ENCODE assay signal across 8 cellular contexts in genomic region chr9:122264360-122265264, GRCh38. TPM values are rescaled to one million over a fixed set of nuclear protein-coding genes. Genes with fewer than 3 reads are reported as not detected.
A peak's percentile ranks its signal among the peaks of the same experiment; 100 is the strongest.
DNase-seq lines count a peak whose midpoint lies in the region; ATAC-seq and TF ChIP-seq lines count a peak whose summit lies in the region.

A gene with protein sequence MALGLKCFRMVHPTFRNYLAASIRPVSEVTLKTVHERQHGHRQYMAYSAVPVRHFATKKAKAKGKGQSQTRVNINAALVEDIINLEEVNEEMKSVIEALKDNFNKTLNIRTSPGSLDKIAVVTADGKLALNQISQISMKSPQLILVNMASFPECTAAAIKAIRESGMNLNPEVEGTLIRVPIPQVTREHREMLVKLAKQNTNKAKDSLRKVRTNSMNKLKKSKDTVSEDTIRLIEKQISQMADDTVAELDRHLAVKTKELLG (plus strand): TSS chr9:122264882. CDS start chr9:122270892, 6,010 bp downstream.
A gene with protein sequence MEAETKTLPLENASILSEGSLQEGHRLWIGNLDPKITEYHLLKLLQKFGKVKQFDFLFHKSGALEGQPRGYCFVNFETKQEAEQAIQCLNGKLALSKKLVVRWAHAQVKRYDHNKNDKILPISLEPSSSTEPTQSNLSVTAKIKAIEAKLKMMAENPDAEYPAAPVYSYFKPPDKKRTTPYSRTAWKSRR (minus strand): TSS chr9:122264840. CDS start chr9:122261492, 3,348 bp downstream.

- peaks cover 5 to 37% (median 21%) of the 10 kb centered on the region in 4 donors for H3K4me1 ChIP-seq in liver (ENCODE audit: control insufficient read depth in 4 of 4, insufficient read depth in 4 of 4, low read length in 3 of 4)

- peak within 1 kb of the TSS; percentile 91 to 96 for H3K27ac ChIP-seq in liver (ENCODE audit: low read depth in 1 of 2, low read length in 2 of 2)

- H3K36me3 ChIP-seq in liver (ENCODE audit: control insufficient read depth in 4 of 4, insufficient read depth in 3 of 4, low read depth in 1 of 4, low read length in 3 of 4) = peaks cover 0 to 9% (median 6%) of the 10 kb centered on the region in 4 donors

- no peaks in the 10 kb centered on the region for H3K9me3 ChIP-seq in liver (ENCODE audit: control insufficient read depth in 4 of 4, low read length in 3 of 4)

- TF ChIP-seq CTCF in liver (IDR thresholded peaks at IDR 0.05; ENCODE audit: low read depth, low read length, missing input control) = no peak

- under 1% methylated on average over 64 of the region's 64 CpGs for WGBS in liver

- DNase-seq in C1 segment of cervical spinal cord (lab: John Stamatoyannopoulos, UW) (peak; percentile 45 to 89 (median 83)), NCI-H69 (lab: John Stamatoyannopoulos, UW) (peak; percentile 96), dermis microvascular lymphatic vessel endothelial cell (ENCODE audit: low read depth in 2 of 2) (peak; percentile 86 to 95)
- peak; percentile 89 to 91 for DNase-seq in activated CD4-positive, alpha-beta T cell treated with anti-CD3 and anti-CD28 coated beads, Interleukin-2, amount 50 U/mL, for 48 hours
- peak; percentile 90 for DNase-seq in stimulated activated CD4-positive, alpha-beta T cell treated with anti-CD3 and anti-CD28 coated beads, Interleukin-4, amount 100 ng/mL, for 1 hour

- peak; percentile 96 for ATAC-seq in GM19324 (IDR thresholded peaks at IDR 0.05; ENCODE audit: low FRiP score, unreplicated experiment)
- peak; percentile 80 for ATAC-seq in HG03460 (IDR thresholded peaks at IDR 0.05; ENCODE audit: unreplicated experiment)

- peak in 1 of 2 donors; percentile 26 for TF ChIP-seq RAD21 in liver (IDR thresholded peaks at IDR 0.05)

- H3K4me3 ChIP-seq in liver (ENCODE audit: low read depth in 1 of 3, low read length in 3 of 3) = peak within 1 kb of the TSS; percentile 76 to 97 (median 92)

- peak within 1 kb of the TSS; percentile 86 to 94 for H3K9ac ChIP-seq in liver (ENCODE audit: low read depth in 1 of 2, low read length in 2 of 2)

- H3K27me3 ChIP-seq in liver (ENCODE audit: control insufficient read depth in 4 of 4, insufficient read depth in 4 of 4, low read length in 3 of 4) = no peaks in the 10 kb centered on the region

TF ChIP-seq in liver, 16 proteins besides CTCF, POLR2A, EP300 and RAD21:
- peak; percentile 74 for TF ChIP-seq NR2F2 (IDR thresholded peaks at IDR 0.05)
- peak; percentile 8 for TF ChIP-seq HNF4G (IDR thresholded peaks at IDR 0.05)
- peak; percentile 12 for TF ChIP-seq FOXA1 (IDR thresholded peaks at IDR 0.05)
- TF ChIP-seq FOXA2 (IDR thresholded peaks at IDR 0.05) = no peak
- peak in 1 of 2 donors; percentile 4 for TF ChIP-seq HNF4A (conservative IDR thresholded peaks at IDR 0.05)
- peak; percentile 74 for TF ChIP-seq TAF1 (conservative IDR thresholded peaks at IDR 0.05)
- peak; percentile 15 for TF ChIP-seq REST (IDR thresholded peaks at IDR 0.05)
- TF ChIP-seq, protein P1, sequence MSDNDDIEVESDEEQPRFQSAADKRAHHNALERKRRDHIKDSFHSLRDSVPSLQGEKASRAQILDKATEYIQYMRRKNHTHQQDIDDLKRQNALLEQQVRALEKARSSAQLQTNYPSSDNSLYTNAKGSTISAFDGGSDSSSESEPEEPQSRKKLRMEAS (IDR thresholded peaks at IDR 0.05) = peak; percentile 48
- peak; percentile 39 for TF ChIP-seq YY1 (IDR thresholded peaks at IDR 0.05)
- TF ChIP-seq EGR1 (IDR thresholded peaks at IDR 0.05; ENCODE audit: low read depth in 2 of 2) = no peak
- peak; percentile 64 to 71 for TF ChIP-seq RXRA (IDR thresholded peaks at IDR 0.05)
- peak; percentile 24 to 83 for TF ChIP-seq GABPA (IDR thresholded peaks at IDR 0.05 in 1 of 2, conservative IDR thresholded peaks at IDR 0.05 in 1 of 2)
- TF ChIP-seq, protein P2, sequence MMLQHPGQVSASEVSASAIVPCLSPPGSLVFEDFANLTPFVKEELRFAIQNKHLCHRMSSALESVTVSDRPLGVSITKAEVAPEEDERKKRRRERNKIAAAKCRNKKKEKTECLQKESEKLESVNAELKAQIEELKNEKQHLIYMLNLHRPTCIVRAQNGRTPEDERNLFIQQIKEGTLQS (IDR thresholded peaks at IDR 0.05) = no peak
- TF ChIP-seq SP1 (IDR thresholded peaks at IDR 0.05) = peak; percentile 68
- TF ChIP-seq ZBTB33 (IDR thresholded peaks at IDR 0.05) = peak; percentile 38
- peak in 1 of 2 donors; percentile 9 for TF ChIP-seq JUND (IDR thresholded peaks at IDR 0.05)

RNA-seq across cellular contexts. Expression of the first gene that starts in this region (rescaled TPM):
- total RNA-seq in dermis microvascular lymphatic vessel endothelial cell (29.8 and 34.1 TPM in 2 replicates), liver (10 to 100 TPM; 15.4 to 30.9 TPM)
- polyA plus RNA-seq in liver = 10 to 100 TPM; 22.1 to 22.5 TPM

RNA-seq across cellular contexts. Expression of the second gene that starts in this region (rescaled TPM):
- total RNA-seq in dermis microvascular lymphatic vessel endothelial cell = 5.3 and 5.7 TPM in 2 replicates
- total RNA-seq in liver = 1 to 10 TPM; 4.9 to 6.1 TPM
- 1 to 10 TPM; 3.4 to 7.7 TPM for polyA plus RNA-seq in liver

Comparison
In these comparisons a context has a peak if more than half of its experiments do, and no peak if none do; other contexts are left out.
1. Peak in every context shown above with its lines: DNase-seq, ATAC-seq, H3K4me3 ChIP-seq and H3K27ac ChIP-seq.